ENCODE assay signal across 8 cellular contexts in genomic region chr1:154557939-154558609, GRCh38. TPM values are rescaled to one million over a fixed set of nuclear protein-coding genes. Genes with fewer than 3 reads are reported as not detected.
DNase-seq lines count a peak whose midpoint lies in the region; ATAC-seq and TF ChIP-seq lines count a peak whose summit lies in the region.

No MANE protein-coding gene starts in this region.

- H3K4me1 Mint-ChIP-seq in naive thymus-derived CD4-positive, alpha-beta T cell, result peaks cover 20 to 52% (median 40%) of the 10 kb centered on the region in 7 donors

- peaks cover 0 to 4% (median 0%) of the 10 kb centered on the region in 11 donors for H3K9me3 Mint-ChIP-seq in naive thymus-derived CD4-positive, alpha-beta T cell

- H3K27ac ChIP-seq in naive thymus-derived CD4-positive, alpha-beta T cell (ENCODE audit: low read depth, low read length), result peak overlapping the region; percentile 86
- no peak overlapping the region for H3K27ac ChIP-seq in urinary bladder (ENCODE audit: low read depth)

- WGBS in urinary bladder, result 1% methylated on average over 49 of the region's 50 CpGs

- no peaks in the 10 kb centered on the region for H3K27me3 ChIP-seq in naive thymus-derived CD4-positive, alpha-beta T cell (ENCODE audit: control insufficient read depth in 2 of 2, insufficient read depth in 2 of 2, low read length in 2 of 2)

- intact Hi-C loops in naive thymus-derived CD4-positive, alpha-beta T cell (cut with micrococcal nuclease), result loop anchor here (1.0 to 10.0 kb wide), 23 partner anchors 50 to 615 kb away; partner anchors contain the start of genes ATP8B2 (in 2 of the 2), CKS1B (in 2 of the 2), HAX1 (in 2 of the 2) and IL6R (in 2 of the 2)

- POLR2A ChIA-PET in naive thymus-derived CD4-positive, alpha-beta T cell (lab: Charles Lee), result interaction anchor here (0.5 to 1.3 kb wide), 6 partner anchors 63 to 568 kb away, joined by 3 read pairs; partner anchors contain the start of genes PBXIP1 and UBAP2L

- peak overlapping the region; percentile 86 to 97 (median 93) for H3K27ac Mint-ChIP-seq in naive thymus-derived CD4-positive, alpha-beta T cell

- H3K4me1 ChIP-seq in naive thymus-derived CD4-positive, alpha-beta T cell (ENCODE audit: control insufficient read depth in 2 of 2, insufficient read depth in 2 of 2, low read length in 2 of 2), result peaks cover 18 to 23% of the 10 kb centered on the region in 2 donors
- H3K4me1 ChIP-seq in urinary bladder (ENCODE audit: insufficient read depth), result no peaks in the 10 kb centered on the region

- peaks cover 10 to 30% (median 13%) of the 10 kb centered on the region in 5 donors for H3K36me3 Mint-ChIP-seq in naive thymus-derived CD4-positive, alpha-beta T cell

- H3K36me3 ChIP-seq in naive thymus-derived CD4-positive, alpha-beta T cell (ENCODE audit: control insufficient read depth in 2 of 3, insufficient read depth in 3 of 3, low read length in 3 of 3), result peaks cover 14 to 32% (median 21%) of the 10 kb centered on the region in 3 experiments
- H3K36me3 ChIP-seq in urinary bladder (ENCODE audit: insufficient read depth), result peaks cover 3% of the 10 kb centered on the region

- ATAC-seq in activated CD4-positive, CD25-positive, alpha-beta regulatory T cell treated with anti-CD3 and anti-CD28 coated beads, Interleukin-2, amount 50 U/mL, for 24 hours, result no peak
- ATAC-seq in naive thymus-derived CD4-positive, alpha-beta T cell, result no peak

- in situ Hi-C loops in KBM-7 (cut with MboI; ENCODE audit: low pct_unique_long_range_greater_than_20kb, low sequenced_read_pairs), result no loop called here

- H3K9me3 ChIP-seq in naive thymus-derived CD4-positive, alpha-beta T cell (ENCODE audit: control insufficient read depth in 2 of 3, low read length in 3 of 3), result no peaks in the 10 kb centered on the region

- no peaks in the 10 kb centered on the region for H3K27me3 Mint-ChIP-seq in naive thymus-derived CD4-positive, alpha-beta T cell

- CTCF ChIA-PET in naive thymus-derived CD4-positive, alpha-beta T cell (lab: Charles Lee), result interaction anchor here (0.9 kb wide), 1 partner anchor 206 kb away, joined by 3 read pairs; no protein-coding TSS in a partner anchor

- peak overlapping the region; percentile 89 to 98 (median 94) for H3K4me3 Mint-ChIP-seq in naive thymus-derived CD4-positive, alpha-beta T cell

- peak overlapping the region; percentile 81 for H3K4me3 ChIP-seq in naive thymus-derived CD4-positive, alpha-beta T cell (ENCODE audit: low read length)
- H3K4me3 ChIP-seq in urinary bladder (ENCODE audit: low read depth, low read length), result peak overlapping the region; percentile 98

- DNase-seq in activated CD4-positive, CD25-positive, alpha-beta regulatory T cell treated with anti-CD3 and anti-CD28 coated beads, Interleukin-2, amount 50 U/mL, for 72 hours, result peak; percentile 57
- peak; percentile 40 for DNase-seq in HK-2 (ENCODE audit: unreplicated experiment)
- DNase-seq in activated CD8-positive, alpha-beta memory T cell treated with anti-CD3 and anti-CD28 coated beads, Interleukin-2, amount 50 U/mL, for 4 hours, result peak; percentile 46
- peak; percentile 51 to 66 for DNase-seq in erythroblast (lab: John Stamatoyannopoulos, UW)
- DNase-seq in naive thymus-derived CD4-positive, alpha-beta T cell, result peak in 6 of 9 donors; percentile 8 to 55 (median 30)
- DNase-seq in KBM-7, result no peak

- no peak for TF ChIP-seq POLR2A in erythroblast (IDR thresholded peaks at IDR 0.05; ENCODE audit: low read length)

RNA-seq across cellular contexts. Expression of gene UBE2Q1, which starts 0.4 kb away (rescaled TPM):
- 100 to 1,000 TPM in 3 of 5 experiments, 10 to 100 TPM in 2; 63.2 to 117 (median 106) TPM for total RNA-seq in naive thymus-derived CD4-positive, alpha-beta T cell
- 10 to 100 TPM in 1 of 2 donors, 1 to 10 TPM in 1; 9.1 to 11.4 TPM for polyA plus RNA-seq in naive thymus-derived CD4-positive, alpha-beta T cell
- total RNA-seq in urinary bladder, result 12.7 TPM
- 39.1 TPM for polyA plus RNA-seq in urinary bladder

RNA-seq across cellular contexts. Expression of gene CHRNB2, which starts 9.5 kb away (rescaled TPM):
- not detected for total RNA-seq in naive thymus-derived CD4-positive, alpha-beta T cell
- polyA plus RNA-seq in naive thymus-derived CD4-positive, alpha-beta T cell, result not detected
- total RNA-seq in urinary bladder, result 0.21 TPM
- 0.33 TPM for polyA plus RNA-seq in urinary bladder

RNA-seq across cellular contexts. Expression of gene ADAR, which starts 49.9 kb away (rescaled TPM):
- 100 to 1,000 TPM; 206 to 408 (median 237) TPM for total RNA-seq in naive thymus-derived CD4-positive, alpha-beta T cell
- polyA plus RNA-seq in naive thymus-derived CD4-positive, alpha-beta T cell, result 100 to 1,000 TPM; 101 to 167 TPM
- 72.1 TPM for total RNA-seq in urinary bladder
- polyA plus RNA-seq in urinary bladder, result 59.1 TPM

RNA-seq across cellular contexts. Expression of gene SHE, which starts 55.9 kb away (rescaled TPM):
- not detected for total RNA-seq in naive thymus-derived CD4-positive, alpha-beta T cell
- polyA plus RNA-seq in naive thymus-derived CD4-positive, alpha-beta T cell, result under 1 TPM in 1 of 2 donors, not detected in 1; 0.04 TPM
- total RNA-seq in urinary bladder, result 17.7 TPM
- polyA plus RNA-seq in urinary bladder, result 15.3 TPM

RNA-seq across cellular contexts. Expression of gene TDRD10, which starts 56.1 kb away (rescaled TPM):
- total RNA-seq in naive thymus-derived CD4-positive, alpha-beta T cell, result under 1 TPM in 1 of 5 experiments, not detected in 4; 0.29 TPM
- polyA plus RNA-seq in naive thymus-derived CD4-positive, alpha-beta T cell, result not detected
- total RNA-seq in urinary bladder, result 1.4 TPM
- 4.1 TPM for polyA plus RNA-seq in urinary bladder
